8 cellular contexts compared by ENCODE assay signal in genomic region chrX:19343462-19344206, GRCh38. TPM values are rescaled to one million over a fixed set of nuclear protein-coding genes. Genes with fewer than 3 reads are reported as not detected.
DNase-seq lines count a peak whose midpoint lies in the region; ATAC-seq, FAIRE-seq and TF ChIP-seq lines count a peak whose summit lies in the region.

Gene PDHA1, plus strand, starts transcription at chrX:19343927. Its CDS starts 111 bp downstream, at chrX:19344038.

- H2AFZ ChIP-seq in keratinocyte (ENCODE audit: control insufficient read depth, low read length), result peak within 1 kb of the TSS; percentile 39

- no peaks in the 10 kb centered on the region for H4K20me1 ChIP-seq in keratinocyte (ENCODE audit: control insufficient read depth, extremely low read depth, insufficient read depth, low read length)

- peaks cover 3% of the 10 kb centered on the region for H3K4me1 ChIP-seq in keratinocyte (ENCODE audit: control insufficient read depth, extremely low read depth, insufficient read depth, low read length)

- peaks cover 39% of the 10 kb centered on the region for H3K79me2 ChIP-seq in keratinocyte (ENCODE audit: control insufficient read depth, insufficient read depth, low read length)

- H3K4me2 ChIP-seq in keratinocyte (ENCODE audit: control insufficient read depth, extremely low read depth, insufficient read depth, low read depth, low read length), result peak within 1 kb of the TSS; percentile 78

- no peaks in the 10 kb centered on the region for H3K27me3 ChIP-seq in keratinocyte (ENCODE audit: control insufficient read depth, extremely low read depth, insufficient read depth, low read length)

- H3K9ac ChIP-seq in keratinocyte (ENCODE audit: control insufficient read depth, extremely low read depth, insufficient read depth, low read length), result peak within 1 kb of the TSS; percentile 79

- FAIRE-seq in keratinocyte (lab: Jason Lieb, UNC), result no peak

- no peaks in the 10 kb centered on the region for H3K9me1 ChIP-seq in keratinocyte (ENCODE audit: control insufficient read depth, extremely low read depth, insufficient read depth, low read length)

- peak within 1 kb of the TSS; percentile 69 for H3K27ac ChIP-seq in keratinocyte (ENCODE audit: control insufficient read depth, insufficient read depth, low read length)

- H3K4me3 ChIP-seq in AG10803 (ENCODE audit: low read length) (peak within 1 kb of the TSS; percentile 75), keratinocyte (ENCODE audit: control insufficient read depth in 2 of 3, extremely low read depth in 1 of 3, insufficient read depth in 2 of 3, low read depth in 1 of 3, low read length in 3 of 3) (peak within 1 kb of the TSS; percentile 68 to 73 (median 69))

- TF ChIP-seq CTCF in AG10803 (conservative IDR thresholded peaks at IDR 0.05; ENCODE audit: low read length), result no peak
- no peak for TF ChIP-seq CTCF in keratinocyte (optimal IDR thresholded peaks at IDR 0.05 in 1 of 3, IDR thresholded peaks at IDR 0.05 in 1 of 3, conservative IDR thresholded peaks at IDR 0.05 in 1 of 3; ENCODE audit: extremely low read depth in 1 of 3, insufficient read depth in 2 of 3, low read length in 3 of 3)

- ATAC-seq in GM19043 (IDR thresholded peaks at IDR 0.05; ENCODE audit: low read depth, unreplicated experiment) (peak; percentile 96), HG03378 (IDR thresholded peaks at IDR 0.05; ENCODE audit: unreplicated experiment) (peak; percentile 95)

- DNase-seq in AG10803 (ENCODE audit: low read depth), result peak; percentile 87
- DNase-seq in NCI-H460 (ENCODE audit: extremely low read depth, low read depth), result peak; percentile 95
- peak; percentile 87 for DNase-seq in activated CD4-positive, CD25-positive, alpha-beta regulatory T cell treated with anti-CD3 and anti-CD28 coated beads, Interleukin-2, amount 50 U/mL, for 72 hours
- peak; percentile 39 to 72 for DNase-seq in cerebellar nuclear complex (lab: John Stamatoyannopoulos, UW)
- DNase-seq in keratinocyte (ENCODE audit: low read depth, low spot score), result peak; percentile 41
- DNase-seq in stimulated activated CD4-positive, alpha-beta T cell treated with anti-CD3 and anti-CD28 coated beads, Interleukin-15, amount 100 ng/mL, for 1 hour (ENCODE audit: low read depth in 1 of 2, low spot score in 1 of 2), result peak; percentile 78 to 83

- no peaks in the 10 kb centered on the region for H3K36me3 ChIP-seq in keratinocyte (ENCODE audit: control insufficient read depth in 2 of 2, extremely low read depth in 1 of 2, insufficient read depth in 2 of 2, low read length in 2 of 2)

- dilution Hi-C loops in keratinocyte (cut with MboI; ENCODE audit: extremely low pct_ligation_motif_present, low sequenced_read_pairs), result loop anchor here (25.0 kb wide), 1 partner anchor 931 kb away; no protein-coding TSS in a partner anchor

- no peaks in the 10 kb centered on the region for H3K9me3 ChIP-seq in keratinocyte (ENCODE audit: control insufficient read depth, low read depth, low read length)

RNA-seq across cellular contexts. Expression of gene PDHA1, which starts in this region (rescaled TPM):
- 309 and 353 TPM in 2 replicates for total RNA-seq in NCI-H460 (2014; rRNA removed; shearing (Covaris generic))
- 346 and 546 TPM in 2 replicates for polyA plus RNA-seq in NCI-H460 (2014; cell fraction: nucleus; rRNA removed)
- polyA plus RNA-seq in keratinocyte, result 163 to 236 TPM (median 202 TPM) in 3 replicates
- polyA plus RNA-seq in keratinocyte (2011; ENCODE audit: low read depth), result 51.7 TPM
- polyA plus RNA-seq in keratinocyte (2011; cell fraction: cytosol; rRNA removed), result 133 and 143 TPM in 2 replicates
- polyA plus RNA-seq in keratinocyte (2011; cell fraction: nucleus; rRNA removed), result 208 and 267 TPM in 2 replicates
- 96.0 and 146 TPM in 2 replicates for polyA plus RNA-seq in keratinocyte (2012; ENCODE audit: low replicate concordance)
- polyA minus RNA-seq in keratinocyte, result 70.1 to 113 TPM (median 72.9 TPM) in 3 replicates
- 66.6 TPM for polyA minus RNA-seq in keratinocyte (2011; cell fraction: cytosol; rRNA and poly(A)+ RNA removed)
- 38.6 and 54.1 TPM in 2 replicates for polyA minus RNA-seq in keratinocyte (2011; cell fraction: nucleus; rRNA and poly(A)+ RNA removed)

Comparison
In these comparisons a context has a peak if more than half of its experiments do, and no peak if none do; other contexts are left out.
1. Peak in every context shown above with its lines: DNase-seq, ATAC-seq, H3K4me3 ChIP-seq and H3K27ac ChIP-seq.
2. DNase-seq: peak in every context shown above with its lines; median percentile 95 in NCI-H460; 87 in AG10803; 87 in activated CD4-positive, CD25-positive, alpha-beta regulatory T cell treated with anti-CD3 and anti-CD28 coated beads, Interleukin-2, amount 50 U/mL, for 72 hours; 80 in stimulated activated CD4-positive, alpha-beta T cell treated with anti-CD3 and anti-CD28 coated beads, Interleukin-15, amount 100 ng/mL, for 1 hour; 56 in cerebellar nuclear complex; 41 in keratinocyte.